In the genomic region with DNA sequence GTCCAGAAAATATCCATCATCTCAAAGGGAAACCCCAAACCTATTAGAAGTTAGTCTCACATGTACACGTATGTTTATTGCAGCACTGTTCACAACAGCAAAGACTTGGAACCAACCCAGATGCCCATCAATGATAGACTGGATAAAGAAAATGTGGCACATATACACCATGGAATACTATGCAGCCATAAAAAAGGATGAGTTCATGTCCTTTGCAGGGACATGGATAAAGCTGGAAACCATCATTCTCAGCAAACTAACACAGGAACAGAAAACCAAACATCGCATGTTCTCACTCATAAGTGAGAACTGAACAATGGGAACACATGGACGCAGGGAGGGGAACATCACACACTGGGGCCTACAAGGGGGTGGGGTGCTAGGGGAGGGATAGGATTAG, we compare ENCODE assay signal across 2 cellular contexts.
DNase-seq lines count a peak whose midpoint lies in the region; ATAC-seq, FAIRE-seq and TF ChIP-seq lines count a peak whose summit lies in the region.
"Not testable (repeated sequence)": the region's sequence is repeated elsewhere in the genome, so short reads cannot be mapped to it uniquely, and the experiment has no call there.

No MANE protein-coding gene starts in this region.

- FAIRE-seq in K562 (lab: Jason Lieb, UNC) = not testable (repeated sequence)

- not testable (repeated sequence) for H3K27ac ChIP-seq in HEK293 (ENCODE audit: extremely low read depth, low read depth, low read length); K562 (ENCODE audit: extremely low read depth, low read depth, low read length)

- not testable (repeated sequence) for H3K4me2 ChIP-seq in K562 (ENCODE audit: insufficient read depth, low read length)

- BruUV-seq in K562 (replicated peaks; lab: Mats Ljungman, UMichigan) = not testable (repeated sequence)

- H3K9me3 ChIP-seq in HEK293 (ENCODE audit: control insufficient read depth, insufficient read depth, low read depth, low read length); K562 (replicated peaks; ENCODE audit: control insufficient read depth, insufficient read depth, low read depth, low read length): not testable (repeated sequence)

- H3K79me2 ChIP-seq in K562 (ENCODE audit: control insufficient read depth, insufficient read depth, low read length) = not testable (repeated sequence)

- H3K36me3 ChIP-seq in HEK293 (ENCODE audit: control insufficient read depth in 2 of 2, insufficient read depth in 1 of 2, low read length in 2 of 2); K562 (ENCODE audit: control insufficient read depth, insufficient read depth, low read length): not testable (repeated sequence)

- intact Hi-C loops in K562 (cut with micrococcal nuclease) = not testable (repeated sequence)

- not testable (repeated sequence) for H4K20me1 ChIP-seq in K562 (replicated peaks; ENCODE audit: control insufficient read depth, insufficient read depth, low read length)

- H3K9ac ChIP-seq in K562 (ENCODE audit: insufficient read depth in 1 of 2, low read depth in 2 of 2, low read length in 2 of 2) = not testable (repeated sequence)

- CTCF ChIA-PET in HEK293 (lab: Yijun Ruan, JAX) = interaction anchor here (0.6 kb wide), 1 partner anchor 89 kb away, joined by 6 read pairs; no protein-coding TSS in a partner anchor
- CTCF ChIA-PET in K562 (lab: Yijun Ruan, JAX; ENCODE audit: low intra/inter-chr PET ratio) = not testable (repeated sequence)

- TF ChIP-seq CTCF in HEK293 (tag by site-specific recombination; IDR thresholded peaks at IDR 0.05); K562 (IDR thresholded peaks at IDR 0.05 in 2 of 3, conservative IDR thresholded peaks at IDR 0.05 in 1 of 3; ENCODE audit: insufficient read depth in 2 of 3, low read depth in 1 of 3, low read length in 3 of 3): not testable (repeated sequence)

- not testable (repeated sequence) for H3K27me3 ChIP-seq in K562 (ENCODE audit: control insufficient read depth in 2 of 2, insufficient read depth in 2 of 2, low read length in 2 of 2)

- TF ChIP-seq RAD21 in K562 (CRISPR knock-in tag; conservative IDR thresholded peaks at IDR 0.05 in 1 of 2, IDR thresholded peaks at IDR 0.05 in 1 of 2) = not testable (repeated sequence)

- DNase-seq in K562 (ENCODE audit: extremely low read depth in 1 of 4, low spot score in 3 of 4) = not testable (repeated sequence)

- ATAC-seq in K562 = not testable (repeated sequence)

- 67% methylated on average over 1 of the region's 3 CpGs for WGBS in K562 (ENCODE audit: insufficient coverage, low coverage, missing lambda C conversion rate)

- TF ChIP-seq POLR2A in K562 (conservative IDR thresholded peaks at IDR 0.05) = not testable (repeated sequence)

- H3K4me3 ChIP-seq in HEK293 (ENCODE audit: low read depth, low read length); K562: not testable (repeated sequence)

- not testable (repeated sequence) for H2AFZ ChIP-seq in K562 (ENCODE audit: low read depth, low read length)

- H3K9me1 ChIP-seq in K562 (ENCODE audit: control insufficient read depth, insufficient read depth, low read length) = not testable (repeated sequence)

- POLR2A ChIA-PET in HEK293 (lab: Yijun Ruan, JAX); K562 (lab: Yijun Ruan, JAX): not testable (repeated sequence)

- H3K4me1 ChIP-seq in HEK293 (ENCODE audit: control insufficient read depth, insufficient read depth, low read length); K562 (replicated peaks in 1 of 2; ENCODE audit: control insufficient read depth in 2 of 2, insufficient read depth in 2 of 2, low read length in 2 of 2): not testable (repeated sequence)

- TF ChIP-seq EP300 in K562 (IDR thresholded peaks at IDR 0.05; ENCODE audit: low read length) = not testable (repeated sequence)

- in situ Hi-C loops in K562 (cut with MboI) = not testable (repeated sequence)

TF ChIP-seq in HEK293, 187 proteins besides CTCF, POLR2A, EP300 and RAD21:
- TF ChIP-seq, protein P1, sequence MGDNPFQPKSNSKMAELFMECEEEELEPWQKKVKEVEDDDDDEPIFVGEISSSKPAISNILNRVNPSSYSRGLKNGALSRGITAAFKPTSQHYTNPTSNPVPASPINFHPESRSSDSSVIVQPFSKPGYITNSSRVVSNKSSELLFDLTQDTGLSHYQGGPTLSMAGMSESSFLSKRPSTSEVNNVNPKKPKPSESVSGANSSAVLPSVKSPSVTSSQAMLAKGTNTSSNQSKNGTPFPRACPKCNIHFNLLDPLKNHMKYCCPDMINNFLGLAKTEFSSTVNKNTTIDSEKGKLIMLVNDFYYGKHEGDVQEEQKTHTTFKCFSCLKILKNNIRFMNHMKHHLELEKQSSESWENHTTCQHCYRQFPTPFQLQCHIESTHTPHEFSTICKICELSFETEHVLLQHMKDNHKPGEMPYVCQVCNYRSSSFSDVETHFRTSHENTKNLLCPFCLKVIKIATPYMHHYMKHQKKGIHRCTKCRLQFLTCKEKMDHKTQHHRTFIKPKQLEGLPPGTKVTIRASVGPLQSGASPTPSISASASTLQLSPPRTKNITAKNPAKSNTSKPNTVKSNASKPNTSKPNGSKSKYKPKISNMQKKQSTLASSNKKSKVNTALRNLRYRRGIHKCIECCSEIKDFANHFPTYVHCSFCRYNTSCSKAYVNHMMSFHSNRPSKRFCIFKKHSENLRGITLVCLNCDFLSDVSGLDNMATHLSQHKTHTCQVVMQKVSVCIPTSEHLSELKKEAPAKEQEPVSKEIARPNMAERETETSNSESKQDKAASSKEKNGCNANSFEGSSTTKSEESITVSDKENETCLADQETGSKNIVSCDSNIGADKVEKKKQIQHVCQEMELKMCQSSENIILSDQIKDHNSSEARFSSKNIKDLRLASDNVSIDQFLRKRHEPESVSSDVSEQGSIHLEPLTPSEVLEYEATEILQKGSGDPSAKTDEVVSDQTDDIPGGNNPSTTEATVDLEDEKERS (tag by site-specific recombination; IDR thresholded peaks at IDR 0.05) = peak; percentile 56; the same call in 1 of the 2 replicates
- TF ChIP-seq ZNF146 (tag by site-specific recombination; IDR thresholded peaks at IDR 0.05) = peak; percentile 72

TF ChIP-seq in K562, 482 proteins besides CTCF, POLR2A, EP300 and RAD21:
- TF ChIP-seq BCOR (IDR thresholded peaks at IDR 0.05) = peak; percentile 23; the same call in 1 of the 2 replicates
